In genomic region chr12:114631242-114631641, GRCh38 we compare ENCODE assay signal across 28 cellular contexts. TPM values are rescaled to one million over a fixed set of nuclear protein-coding genes. Genes with fewer than 3 reads are reported as not detected.
"Had no signal": no experiment of that assay in that cellular context is flagged by ENCODE, and none has a peak within 500 bp of the region (broad histone marks: within the 10 kb centered on the region; RNA-seq: fewer than 3 reads in every experiment).

No MANE protein-coding gene starts in this region.

- H3K4me3 Mint-ChIP-seq: immature natural killer cell; naive thymus-derived CD8-positive, alpha-beta T cell; nephron; neural crest cell; stimulated activated naive B cell treated with anti-CD40 and anti-IgM and Interleukin-4, amounts not matched to agents 10 μg/mL and 1 μg/mL and 100 μg/mL, for 72 hours had no signal

- H3K27ac ChIP-seq: left ventricle myocardium inferior, pancreas, prostate gland, skin epidermis, stomach, testis, thyroid gland, transverse colon, upper lobe of right lung had no signal

- FAIRE-seq: islet of Langerhans, pancreas, urothelium cell line had no signal

- ATAC-seq: naive thymus-derived CD8-positive, alpha-beta T cell; pancreas; right cardiac atrium; sciatic nerve; stimulated activated naive B cell treated with anti-CD40 and anti-IgM and Interleukin-4, amounts not matched to agents 10 μg/mL and 1 μg/mL and 100 μg/mL, for 72 hours; stimulated activated naive CD8-positive, alpha-beta T cell treated with anti-CD3 and anti-CD28 coated beads, Interleukin-15, Interleukin-2, amounts not matched to agents 100 U/mL and 50 U/mL, for 24 hours; upper lobe of right lung had no signal

- H3K4me1 Mint-ChIP-seq: immature natural killer cell; naive thymus-derived CD8-positive, alpha-beta T cell; nephron; neural crest cell; stimulated activated naive B cell treated with anti-CD40 and anti-IgM and Interleukin-4, amounts not matched to agents 10 μg/mL and 1 μg/mL and 100 μg/mL, for 72 hours had no signal

- H3K36me3 Mint-ChIP-seq: immature natural killer cell; naive thymus-derived CD8-positive, alpha-beta T cell; stimulated activated naive B cell treated with anti-CD40 and anti-IgM and Interleukin-4, amounts not matched to agents 10 μg/mL and 1 μg/mL and 100 μg/mL, for 72 hours had no signal

- H3K27me3 ChIP-seq: testis, thyroid gland had no signal

- H3K9me3 ChIP-seq: left ventricle myocardium inferior, pancreas, prostate gland, stomach, testis, thyroid gland, transverse colon, upper lobe of right lung had no signal

- H3K27ac Mint-ChIP-seq: immature natural killer cell; naive thymus-derived CD8-positive, alpha-beta T cell; nephron; stimulated activated naive B cell treated with anti-CD40 and anti-IgM and Interleukin-4, amounts not matched to agents 10 μg/mL and 1 μg/mL and 100 μg/mL, for 72 hours had no signal

- H3K36me3 ChIP-seq: left ventricle myocardium inferior, pancreas, prostate gland, stomach, thyroid gland, transverse colon, upper lobe of right lung had no signal

- H3K4me1 ChIP-seq: left ventricle myocardium inferior, pancreas, prostate gland, stomach, testis, transverse colon, upper lobe of right lung had no signal

- H3K9me3 Mint-ChIP-seq: immature natural killer cell; nephron; neural crest cell; stimulated activated naive B cell treated with anti-CD40 and anti-IgM and Interleukin-4, amounts not matched to agents 10 μg/mL and 1 μg/mL and 100 μg/mL, for 72 hours had no signal

- DNase-seq: hypothalamus; immature natural killer cell; left ventricle myocardium inferior; naive thymus-derived CD8-positive, alpha-beta T cell; nucleus accumbens; pancreas; posterior cingulate gyrus; retina; right cardiac atrium; stimulated activated CD4-positive, alpha-beta T cell treated with anti-CD3 and anti-CD28 coated beads, Interleukin-12 subunit alpha, Interleukin-12 subunit beta, amount 100 ng/mL, for 4 hours; stimulated activated CD4-positive, alpha-beta T cell treated with anti-CD3 and anti-CD28 coated beads, Interleukin-15, amount 100 ng/mL, for 24 hours; stimulated activated CD4-positive, alpha-beta T cell treated with anti-CD3 and anti-CD28 coated beads, Interleukin-2, amount 100 ng/mL, for 24 hours; stimulated activated CD4-positive, alpha-beta T cell treated with anti-CD3 and anti-CD28 coated beads, Interleukin-4, amount 100 ng/mL, for 1 hour; stimulated activated naive B cell treated with anti-CD40 and anti-IgM and Interleukin-4, amounts not matched to agents 10 μg/mL and 1 μg/mL and 100 μg/mL, for 72 hours; stimulated activated naive CD8-positive, alpha-beta T cell treated with anti-CD3 and anti-CD28 coated beads, Interleukin-15, Interleukin-2, amounts not matched to agents 100 U/mL and 50 U/mL, for 24 hours; stomach; testis; thyroid gland; transverse colon; upper lobe of right lung had no signal

- H3K4me3 ChIP-seq: left ventricle myocardium inferior, lung, pancreas, prostate gland, skin epidermis, stomach, testis, thyroid gland, transverse colon, upper lobe of right lung had no signal

RNA-seq across cellular contexts. Expression of gene TBX3, which starts 52.7 kb away (rescaled TPM):
- total RNA-seq: naive thymus-derived CD8-positive, alpha-beta T cell had no signal
- polyA plus RNA-seq: immature natural killer cell; naive thymus-derived CD8-positive, alpha-beta T cell had no signal
